ENCODE assay signal across 12 cellular contexts in genomic region chr11:75771646-75772410, GRCh38. TPM values are rescaled to one million over a fixed set of nuclear protein-coding genes. Genes with fewer than 3 reads are reported as not detected.
DNase-seq lines count a peak whose midpoint lies in the region; ATAC-seq, FAIRE-seq and TF ChIP-seq lines count a peak whose summit lies in the region.
"Had no signal": no experiment of that assay in that cellular context is flagged by ENCODE, and none has a peak within 500 bp of the region (broad histone marks: within the 10 kb centered on the region; RNA-seq: fewer than 3 reads in every experiment).

No MANE protein-coding gene starts in this region.

- POLR2A ChIA-PET in H1 (lab: Charles Lee; ENCODE audit: partially characterized antibody), result no interaction called here

- TF ChIP-seq CTCF in H1 (IDR thresholded peaks at IDR 0.05; ENCODE audit: control extremely low read depth in 1 of 3, insufficient read depth in 1 of 3, low read depth in 1 of 3, low read length in 3 of 3) (no peak), psoas muscle (IDR thresholded peaks at IDR 0.05) (no peak), progenitor cell of endocrine pancreas (IDR thresholded peaks at IDR 0.05; ENCODE audit: unreplicated experiment) (no peak)

- H2BK120ac ChIP-seq in H1 (replicated peaks; ENCODE audit: low read depth, low read length), result no peak overlapping the region

- TF ChIP-seq EP300 in H1 (IDR thresholded peaks at IDR 0.05; ENCODE audit: borderline replicate concordance in 1 of 2, low read depth in 2 of 2, low read length in 2 of 2), result no peak

- CTCF ChIA-PET in H1 (lab: Charles Lee; ENCODE audit: partially characterized antibody), result interaction anchor here (1.1 to 2.7 kb wide), 4 partner anchors 9 to 66 kb away, joined by 3 to 8 read pairs (median 6); no protein-coding TSS in a partner anchor

- H3K23ac ChIP-seq in H1 (ENCODE audit: insufficient read length), result no peak overlapping the region

- WGBS in H1 (ENCODE audit: extremely low coverage in 1 of 2, insufficient coverage in 1 of 2, insufficient read length in 1 of 2, insufficient replicate concordance in 2 of 2, low coverage in 1 of 2, low lambda C conversion rate in 2 of 2, missing lambda C conversion rate in 1 of 2), 2 experiments, result 80% methylated on average over 6 of the region's 6 CpGs; no CpG with 5 or more reads in 1 of the 2 experiments
- WGBS in psoas muscle, 3 donors, result 86 to 88% (median 88%) methylated on average over 6 of the region's 6 CpGs

- no peaks in the 10 kb centered on the region for H3K79me2 ChIP-seq in H1 (ENCODE audit: control insufficient read depth in 1 of 2, insufficient read depth in 2 of 2, low read length in 2 of 2)

- no peak overlapping the region for H3K14ac ChIP-seq in H1 (ENCODE audit: insufficient read length)

- no peak overlapping the region for H3K9ac ChIP-seq in H1 (replicated peaks in 1 of 4; ENCODE audit: extremely low read depth in 1 of 4, low read depth in 3 of 4, low read length in 3 of 4)

- peaks cover 0 to 2% of the 10 kb centered on the region in 2 experiments; a peak in 1 of 4 replicates for H3K9me3 ChIP-seq in H1 (ENCODE audit: insufficient read depth in 2 of 2, low read depth in 1 of 2, low read length in 1 of 2)
- H3K9me3 ChIP-seq in psoas muscle, result no peaks in the 10 kb centered on the region
- H3K9me3 ChIP-seq: SJCRH30 had no signal

- ATAC-seq in psoas muscle, result peak in 1 of 4 donors; percentile 23
- ATAC-seq in GM21447 (IDR thresholded peaks at IDR 0.05; ENCODE audit: unreplicated experiment), result no peak
- ATAC-seq in GM21576 (IDR thresholded peaks at IDR 0.05; ENCODE audit: unreplicated experiment), result no peak
- ATAC-seq: activated CD8-positive, alpha-beta T cell treated with anti-CD3 and anti-CD28 coated beads, Interleukin-2, amount 10 ng/mL, durations not matched to agents 7 days and 5 days had no signal

- no peak overlapping the region; the same call in 1 of the 2 replicates for H4K8ac ChIP-seq in H1 (ENCODE audit: extremely low read depth, insufficient read depth, low read length)

- H3K4me1 Mint-ChIP-seq in progenitor cell of endocrine pancreas (ENCODE audit: low read depth), result no peaks in the 10 kb centered on the region

- peaks cover 14 to 44% (median 35%) of the 10 kb centered on the region in 4 experiments for H3K27me3 ChIP-seq in H1 (replicated peaks in 1 of 4; ENCODE audit: control insufficient read depth in 3 of 4, extremely low read depth in 1 of 4, insufficient read depth in 3 of 4, low read length in 3 of 4)
- peaks cover 0 to 25% (median 0%) of the 10 kb centered on the region in 3 donors for H3K27me3 ChIP-seq in psoas muscle (ENCODE audit: insufficient read depth in 3 of 3, low read length in 2 of 3)
- H3K27me3 ChIP-seq: SJCRH30 had no signal

- TF ChIP-seq POLR2A in H1 (IDR thresholded peaks at IDR 0.05; ENCODE audit: control extremely low read depth in 1 of 2, low read depth in 2 of 2, low read length in 2 of 2), result no peak

- H4K91ac ChIP-seq in H1 (replicated peaks; ENCODE audit: insufficient read length, low read length), result no peak overlapping the region

- H3K27ac ChIP-seq in H1 (ENCODE audit: low read depth, low read length) (no peak overlapping the region), psoas muscle (no peak overlapping the region)
- H3K27ac ChIP-seq: SJCRH30 had no signal

- TF ChIP-seq RAD21 in H1 (IDR thresholded peaks at IDR 0.05 in 1 of 2, conservative IDR thresholded peaks at IDR 0.05 in 1 of 2; ENCODE audit: low read depth in 2 of 2, low read length in 2 of 2), result no peak

- DNase-seq in Daoy (ENCODE audit: low read depth), result peak; percentile 79
- DNase-seq in NOMO-1 (lab: John Stamatoyannopoulos, UW; ENCODE audit: unreplicated experiment in 2 of 2), result peak; percentile 86 to 90
- no peak for DNase-seq in H1 (ENCODE audit: low read depth in 1 of 2, low spot score in 2 of 2)
- DNase-seq in psoas muscle, result peak; percentile 34 to 44
- no peak for DNase-seq in hypothalamus (lab: John Stamatoyannopoulos, UW)
- no peak for DNase-seq in progenitor cell of endocrine pancreas (ENCODE audit: low spot score, unreplicated experiment)
- DNase-seq: activated CD8-positive, alpha-beta T cell treated with anti-CD3 and anti-CD28 coated beads, Interleukin-2, amount 10 ng/mL, durations not matched to agents 7 days and 5 days; amygdala; NCI-H1930; SJCRH30 had no signal

- H3K4me1 ChIP-seq in H1 (replicated peaks in 1 of 4; ENCODE audit: control insufficient read depth in 3 of 4, insufficient read depth in 4 of 4, low read length in 3 of 4), result peaks cover 0 to 21% (median 15%) of the 10 kb centered on the region in 4 experiments; a peak in 6 of 7 replicates
- H3K4me1 ChIP-seq in psoas muscle, result peaks cover 6% of the 10 kb centered on the region

- no peak for FAIRE-seq in H1 (lab: Jason Lieb, UNC)

- H3K36me3 ChIP-seq in H1 (ENCODE audit: control insufficient read depth in 2 of 4, insufficient read depth in 4 of 4, low read length in 3 of 4) (no peaks in the 10 kb centered on the region), psoas muscle (ENCODE audit: insufficient read depth in 1 of 2, low read depth in 1 of 2) (no peaks in the 10 kb centered on the region)
- H3K36me3 ChIP-seq: SJCRH30 had no signal

- no peak overlapping the region for H3K4me2 ChIP-seq in H1 (ENCODE audit: insufficient read depth in 1 of 2, low read depth in 2 of 2, low read length in 2 of 2)

- H3K79me1 ChIP-seq in H1 (ENCODE audit: low read depth, low read length), result no peaks in the 10 kb centered on the region

- intact Hi-C loops in psoas muscle (cut with DNase I), result no loop called here

- no peak overlapping the region for H4K5ac ChIP-seq in H1 (ENCODE audit: insufficient read length, low read depth, low read length)

- H2BK5ac ChIP-seq in H1 (ENCODE audit: low read depth, low read length), result no peak overlapping the region

- no peaks in the 10 kb centered on the region for H3K9me3 Mint-ChIP-seq in progenitor cell of endocrine pancreas (ENCODE audit: low read depth)

- no peak overlapping the region for H2BK20ac ChIP-seq in H1 (ENCODE audit: low read length)

- no peaks in the 10 kb centered on the region for H3K36me3 Mint-ChIP-seq in progenitor cell of endocrine pancreas (ENCODE audit: insufficient read depth)

- H2BK12ac ChIP-seq in H1 (ENCODE audit: low read depth, low read length), result no peak overlapping the region

- H2AFZ ChIP-seq in H1 (ENCODE audit: low read length), result no peak overlapping the region

- H2AK5ac ChIP-seq in H1 (ENCODE audit: low read depth, low read length), result no peak overlapping the region

- H4K20me1 ChIP-seq in H1 (replicated peaks in 1 of 2; ENCODE audit: control insufficient read depth in 1 of 2, insufficient read depth in 2 of 2, low read length in 2 of 2), result no peaks in the 10 kb centered on the region

- H3K56ac ChIP-seq in H1 (replicated peaks; ENCODE audit: insufficient read length, low read depth, low read length), result no peak overlapping the region

- H3K23me2 ChIP-seq in H1 (ENCODE audit: low read depth, low read length), result peaks cover 6% of the 10 kb centered on the region; the same call in 1 of the 2 replicates

- H3K4me3 ChIP-seq in H1 (ENCODE audit: extremely low read depth in 1 of 4, insufficient read depth in 2 of 4, low read depth in 3 of 4, low read length in 4 of 4) (no peak overlapping the region), psoas muscle (no peak overlapping the region)
- H3K4me3 ChIP-seq: SJCRH30 had no signal

- peak overlapping the region; percentile 72; the same call in 1 of the 2 replicates for H2BK15ac ChIP-seq in H1 (ENCODE audit: low read length)

- H3K4ac ChIP-seq in H1 (replicated peaks; ENCODE audit: insufficient read length, low read depth, low read length), result no peak overlapping the region

- H3K27me3 Mint-ChIP-seq in progenitor cell of endocrine pancreas, result peaks cover 62% of the 10 kb centered on the region

- no peak overlapping the region for H3K27ac Mint-ChIP-seq in progenitor cell of endocrine pancreas
- H3K27ac Mint-ChIP-seq: activated CD8-positive, alpha-beta T cell treated with anti-CD3 and anti-CD28 coated beads, Interleukin-2, amount 10 ng/mL, durations not matched to agents 7 days and 5 days had no signal

- no peak overlapping the region for H3K4me3 Mint-ChIP-seq in progenitor cell of endocrine pancreas (ENCODE audit: low read depth)
- H3K4me3 Mint-ChIP-seq: activated CD8-positive, alpha-beta T cell treated with anti-CD3 and anti-CD28 coated beads, Interleukin-2, amount 10 ng/mL, durations not matched to agents 7 days and 5 days had no signal

- H3K18ac ChIP-seq in H1 (ENCODE audit: extremely low read depth, low read length), result no peak overlapping the region

RNA-seq across cellular contexts. Expression of gene DGAT2, which starts 3.2 kb away (rescaled TPM):
- 9.4 and 19.3 TPM in 2 replicates for total RNA-seq in Daoy (2014; rRNA removed; shearing (Covaris generic))
- 2.6 and 3.2 TPM in 2 replicates for total RNA-seq in H1 (2021; fragmentation: NEBNext Ultra II Directional; extraction: Animal tissue kit (Norgen Biotek cat#: 25700))
- polyA plus RNA-seq in H1 (2011; rRNA removed) (5.9 and 8.5 TPM in 2 replicates), psoas muscle (10 to 100 TPM in 1 of 3 donors, 1 to 10 TPM in 2; 1.2 to 14.1 (median 3.0) TPM)
- 8.6 TPM for polyA plus RNA-seq in H1 (2011; cell fraction: cytosol; rRNA removed)
- 9.8 TPM for polyA plus RNA-seq in H1 (2011; cell fraction: nucleus; rRNA removed)
- 3.8 to 6.2 TPM (median 5.1 TPM) in 4 replicates for polyA plus RNA-seq in H1 (2012, experiment 1 of 2)
- polyA plus RNA-seq in H1 (2012, experiment 2 of 2), result 4.5 TPM
- polyA plus RNA-seq in H1 (2013, experiment 1 of 2), result 2.2 TPM
- polyA plus RNA-seq in H1 (2013, experiment 2 of 2), result 2.6 TPM
- polyA minus RNA-seq in H1 (2011; rRNA and poly(A)+ RNA removed), result 10.7 and 12.8 TPM in 2 replicates
- polyA minus RNA-seq in H1 (2011; cell fraction: cytosol; rRNA and poly(A)+ RNA removed), result 3.8 TPM
- 3.4 TPM for polyA minus RNA-seq in H1 (2011; cell fraction: nucleus; rRNA and poly(A)+ RNA removed)
- total RNA-seq in psoas muscle (1 to 10 TPM; 1.1 to 6.7 (median 3.4) TPM), progenitor cell of endocrine pancreas (1.2 and 1.4 TPM in 2 replicates)

RNA-seq across cellular contexts. Expression of gene UVRAG, which starts 43.2 kb away (rescaled TPM):
- 9.9 and 10.0 TPM in 2 replicates for total RNA-seq in Daoy (2014; rRNA removed; shearing (Covaris generic))
- 10.4 and 14.7 TPM in 2 replicates for total RNA-seq in H1 (2021; fragmentation: NEBNext Ultra II Directional; extraction: Animal tissue kit (Norgen Biotek cat#: 25700))
- polyA plus RNA-seq in H1 (2011; rRNA removed) (4.6 and 5.5 TPM in 2 replicates), psoas muscle (10 to 100 TPM in 1 of 3 donors, 1 to 10 TPM in 2; 6.2 to 16.8 (median 9.2) TPM)
- 5.7 TPM for polyA plus RNA-seq in H1 (2011; cell fraction: cytosol; rRNA removed)
- polyA plus RNA-seq in H1 (2011; cell fraction: nucleus; rRNA removed), result 9.4 TPM
- 6.5 to 9.0 TPM (median 7.1 TPM) in 4 replicates for polyA plus RNA-seq in H1 (2012, experiment 1 of 2)
- 0.81 TPM for polyA plus RNA-seq in H1 (2012, experiment 2 of 2)
- polyA plus RNA-seq in H1 (2013, experiment 1 of 2), result 4.8 TPM
- polyA plus RNA-seq in H1 (2013, experiment 2 of 2), result 5.5 TPM
- 17.3 and 22.6 TPM in 2 replicates for polyA minus RNA-seq in H1 (2011; rRNA and poly(A)+ RNA removed)
- 8.7 TPM for polyA minus RNA-seq in H1 (2011; cell fraction: cytosol; rRNA and poly(A)+ RNA removed)
- polyA minus RNA-seq in H1 (2011; cell fraction: nucleus; rRNA and poly(A)+ RNA removed), result 51.7 TPM
- total RNA-seq in psoas muscle (10 to 100 TPM; 11.6 to 16.2 (median 14.2) TPM), progenitor cell of endocrine pancreas (25.7 and 29.7 TPM in 2 replicates)

RNA-seq across cellular contexts. Expression of gene MOGAT2, which starts 54.2 kb away (rescaled TPM):
- not detected in 2 replicates for total RNA-seq in Daoy (2014; rRNA removed; shearing (Covaris generic))
- total RNA-seq in H1 (2021; fragmentation: NEBNext Ultra II Directional; extraction: Animal tissue kit (Norgen Biotek cat#: 25700)), result not detected in 2 replicates
- polyA plus RNA-seq in H1 (2011; rRNA removed), result not detected in 2 replicates
- not detected for polyA plus RNA-seq in H1 (2011; cell fraction: cytosol; rRNA removed)
- polyA plus RNA-seq in H1 (2011; cell fraction: nucleus; rRNA removed), result not detected
- polyA plus RNA-seq in H1 (2012, experiment 1 of 2), result not detected in 4 replicates
- not detected for polyA plus RNA-seq in H1 (2012, experiment 2 of 2)
- not detected for polyA plus RNA-seq in H1 (2013, experiment 1 of 2)
- polyA plus RNA-seq in H1 (2013, experiment 2 of 2), result not detected
- not detected in 2 replicates for polyA minus RNA-seq in H1 (2011; rRNA and poly(A)+ RNA removed)
- not detected for polyA minus RNA-seq in H1 (2011; cell fraction: cytosol; rRNA and poly(A)+ RNA removed)
- not detected for polyA minus RNA-seq in H1 (2011; cell fraction: nucleus; rRNA and poly(A)+ RNA removed)
- total RNA-seq in psoas muscle, result not detected
- under 1 TPM in 2 of 3 donors, not detected in 1; 0.04 to 0.19 TPM for polyA plus RNA-seq in psoas muscle
- not detected in 2 replicates for total RNA-seq in progenitor cell of endocrine pancreas
- total RNA-seq: activated CD8-positive, alpha-beta T cell treated with anti-CD3 and anti-CD28 coated beads, Interleukin-2, amount 10 ng/mL, durations not matched to agents 7 days and 5 days; SJCRH30 had no signal

Comparison
In these comparisons a context has a peak if more than half of its experiments do, and no peak if none do; other contexts are left out.
1. DNase-seq: peak in Daoy (single experiment), NOMO-1 (2 of 2) and psoas muscle (2 of 2); none in H1 (0 of 2), hypothalamus (0 of 51) and progenitor cell of endocrine pancreas (single experiment).